ENCODE assay signal across 2 cellular contexts in the genomic region with DNA sequence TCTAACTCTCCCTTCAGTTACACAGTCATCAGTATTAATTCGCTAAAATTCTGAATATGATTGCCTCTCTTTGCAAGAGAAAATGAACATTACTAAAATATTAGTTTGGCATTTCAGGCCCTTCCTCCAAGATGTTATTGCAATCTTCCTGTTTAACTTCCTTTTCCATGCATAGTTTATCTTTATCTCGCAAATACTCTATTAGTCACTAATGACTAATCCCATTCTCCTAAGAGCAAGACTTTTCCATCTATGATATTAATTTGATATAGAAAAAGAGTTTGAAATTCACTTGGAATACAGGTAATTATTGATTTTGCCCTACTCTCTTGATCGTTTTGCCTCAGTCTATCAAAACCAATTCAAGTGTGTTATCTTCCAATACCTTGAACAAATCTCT.
A peak's percentile ranks its signal among the peaks of the same experiment; 100 is the strongest.
TF ChIP-seq lines count a peak whose summit lies in the region.

No MANE protein-coding gene starts in this region.

TF ChIP-seq in A549, 52 proteins besides CTCF, POLR2A, EP300 and RAD21 (continued from another document):
- TF ChIP-seq, protein P1, sequence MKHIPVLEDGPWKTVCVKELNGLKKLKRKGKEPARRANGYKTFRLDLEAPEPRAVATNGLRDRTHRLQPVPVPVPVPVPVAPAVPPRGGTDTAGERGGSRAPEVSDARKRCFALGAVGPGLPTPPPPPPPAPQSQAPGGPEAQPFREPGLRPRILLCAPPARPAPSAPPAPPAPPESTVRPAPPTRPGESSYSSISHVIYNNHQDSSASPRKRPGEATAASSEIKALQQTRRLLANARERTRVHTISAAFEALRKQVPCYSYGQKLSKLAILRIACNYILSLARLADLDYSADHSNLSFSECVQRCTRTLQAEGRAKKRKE (CRISPR knock-in tag; IDR thresholded peaks at IDR 0.05; ENCODE audit: low read depth), result no peak
- TF ChIP-seq, protein P2, sequence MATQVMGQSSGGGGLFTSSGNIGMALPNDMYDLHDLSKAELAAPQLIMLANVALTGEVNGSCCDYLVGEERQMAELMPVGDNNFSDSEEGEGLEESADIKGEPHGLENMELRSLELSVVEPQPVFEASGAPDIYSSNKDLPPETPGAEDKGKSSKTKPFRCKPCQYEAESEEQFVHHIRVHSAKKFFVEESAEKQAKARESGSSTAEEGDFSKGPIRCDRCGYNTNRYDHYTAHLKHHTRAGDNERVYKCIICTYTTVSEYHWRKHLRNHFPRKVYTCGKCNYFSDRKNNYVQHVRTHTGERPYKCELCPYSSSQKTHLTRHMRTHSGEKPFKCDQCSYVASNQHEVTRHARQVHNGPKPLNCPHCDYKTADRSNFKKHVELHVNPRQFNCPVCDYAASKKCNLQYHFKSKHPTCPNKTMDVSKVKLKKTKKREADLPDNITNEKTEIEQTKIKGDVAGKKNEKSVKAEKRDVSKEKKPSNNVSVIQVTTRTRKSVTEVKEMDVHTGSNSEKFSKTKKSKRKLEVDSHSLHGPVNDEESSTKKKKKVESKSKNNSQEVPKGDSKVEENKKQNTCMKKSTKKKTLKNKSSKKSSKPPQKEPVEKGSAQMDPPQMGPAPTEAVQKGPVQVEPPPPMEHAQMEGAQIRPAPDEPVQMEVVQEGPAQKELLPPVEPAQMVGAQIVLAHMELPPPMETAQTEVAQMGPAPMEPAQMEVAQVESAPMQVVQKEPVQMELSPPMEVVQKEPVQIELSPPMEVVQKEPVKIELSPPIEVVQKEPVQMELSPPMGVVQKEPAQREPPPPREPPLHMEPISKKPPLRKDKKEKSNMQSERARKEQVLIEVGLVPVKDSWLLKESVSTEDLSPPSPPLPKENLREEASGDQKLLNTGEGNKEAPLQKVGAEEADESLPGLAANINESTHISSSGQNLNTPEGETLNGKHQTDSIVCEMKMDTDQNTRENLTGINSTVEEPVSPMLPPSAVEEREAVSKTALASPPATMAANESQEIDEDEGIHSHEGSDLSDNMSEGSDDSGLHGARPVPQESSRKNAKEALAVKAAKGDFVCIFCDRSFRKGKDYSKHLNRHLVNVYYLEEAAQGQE (IDR thresholded peaks at IDR 0.05), result no peak
- no peak; the same call in 1 of the 2 replicates for TF ChIP-seq GATA3 (IDR thresholded peaks at IDR 0.05; ENCODE audit: borderline replicate concordance)
- no peak for TF ChIP-seq CBX8 (IDR thresholded peaks at IDR 0.05)
- no peak for TF ChIP-seq JUN (IDR thresholded peaks at IDR 0.05)
- no peak for TF ChIP-seq NR3C1 (IDR thresholded peaks at IDR 0.05)
- peak; percentile 62; the same call in 1 of the 2 replicates for TF ChIP-seq JUNB (IDR thresholded peaks at IDR 0.05)
- TF ChIP-seq POLR2AphosphoS2 (conservative IDR thresholded peaks at IDR 0.05; ENCODE audit: low read length), result no peak
- no peak for TF ChIP-seq KDM1A (IDR thresholded peaks at IDR 0.05; ENCODE audit: low read depth)
- no peak for TF ChIP-seq PHF8 (IDR thresholded peaks at IDR 0.05; ENCODE audit: borderline replicate concordance, low read depth)
- no peak for TF ChIP-seq RCOR1 (IDR thresholded peaks at IDR 0.05; ENCODE audit: low read depth, low read length)
- TF ChIP-seq SMC3 (IDR thresholded peaks at IDR 0.05), result no peak
- no peak for TF ChIP-seq ZNF302 (CRISPR knock-in tag; IDR thresholded peaks at IDR 0.05)

TF ChIP-seq in SK-N-SH treated with all-trans-retinoic acid at 6 μM for 48 hours, 23 proteins besides CTCF, POLR2A, EP300 and RAD21 (continued from another document):
- TF ChIP-seq, protein P3, sequence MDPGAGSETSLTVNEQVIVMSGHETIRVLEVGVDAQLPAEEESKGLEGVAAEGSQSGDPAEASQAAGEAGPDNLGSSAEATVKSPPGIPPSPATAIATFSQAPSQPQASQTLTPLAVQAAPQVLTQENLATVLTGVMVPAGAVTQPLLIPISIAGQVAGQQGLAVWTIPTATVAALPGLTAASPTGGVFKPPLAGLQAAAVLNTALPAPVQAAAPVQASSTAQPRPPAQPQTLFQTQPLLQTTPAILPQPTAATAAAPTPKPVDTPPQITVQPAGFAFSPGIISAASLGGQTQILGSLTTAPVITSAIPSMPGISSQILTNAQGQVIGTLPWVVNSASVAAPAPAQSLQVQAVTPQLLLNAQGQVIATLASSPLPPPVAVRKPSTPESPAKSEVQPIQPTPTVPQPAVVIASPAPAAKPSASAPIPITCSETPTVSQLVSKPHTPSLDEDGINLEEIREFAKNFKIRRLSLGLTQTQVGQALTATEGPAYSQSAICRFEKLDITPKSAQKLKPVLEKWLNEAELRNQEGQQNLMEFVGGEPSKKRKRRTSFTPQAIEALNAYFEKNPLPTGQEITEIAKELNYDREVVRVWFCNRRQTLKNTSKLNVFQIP (CRISPR knock-in tag; IDR thresholded peaks at IDR 0.05; ENCODE audit: borderline replicate concordance, low read depth), result no peak
- TF ChIP-seq BACH2 (CRISPR knock-in tag; IDR thresholded peaks at IDR 0.05; ENCODE audit: borderline replicate concordance) (no peak), ISL1 (CRISPR knock-in tag; IDR thresholded peaks at IDR 0.05) (no peak), ZNF70 (CRISPR knock-in tag; IDR thresholded peaks at IDR 0.05) (no peak), ZNF8 (CRISPR knock-in tag; IDR thresholded peaks at IDR 0.05) (no peak), SNAI2 (CRISPR knock-in tag; IDR thresholded peaks at IDR 0.05) (no peak), ZFP30 (CRISPR knock-in tag; IDR thresholded peaks at IDR 0.05) (no peak), RARB (CRISPR knock-in tag; IDR thresholded peaks at IDR 0.05) (no peak), CSDC2 (CRISPR knock-in tag; IDR thresholded peaks at IDR 0.05) (no peak), PPARA (CRISPR knock-in tag; IDR thresholded peaks at IDR 0.05; ENCODE audit: borderline replicate concordance) (no peak), TCF4 (CRISPR knock-in tag; IDR thresholded peaks at IDR 0.05; ENCODE audit: borderline replicate concordance) (no peak), OSR1 (CRISPR knock-in tag; IDR thresholded peaks at IDR 0.05) (no peak)
- TF ChIP-seq, protein P4, sequence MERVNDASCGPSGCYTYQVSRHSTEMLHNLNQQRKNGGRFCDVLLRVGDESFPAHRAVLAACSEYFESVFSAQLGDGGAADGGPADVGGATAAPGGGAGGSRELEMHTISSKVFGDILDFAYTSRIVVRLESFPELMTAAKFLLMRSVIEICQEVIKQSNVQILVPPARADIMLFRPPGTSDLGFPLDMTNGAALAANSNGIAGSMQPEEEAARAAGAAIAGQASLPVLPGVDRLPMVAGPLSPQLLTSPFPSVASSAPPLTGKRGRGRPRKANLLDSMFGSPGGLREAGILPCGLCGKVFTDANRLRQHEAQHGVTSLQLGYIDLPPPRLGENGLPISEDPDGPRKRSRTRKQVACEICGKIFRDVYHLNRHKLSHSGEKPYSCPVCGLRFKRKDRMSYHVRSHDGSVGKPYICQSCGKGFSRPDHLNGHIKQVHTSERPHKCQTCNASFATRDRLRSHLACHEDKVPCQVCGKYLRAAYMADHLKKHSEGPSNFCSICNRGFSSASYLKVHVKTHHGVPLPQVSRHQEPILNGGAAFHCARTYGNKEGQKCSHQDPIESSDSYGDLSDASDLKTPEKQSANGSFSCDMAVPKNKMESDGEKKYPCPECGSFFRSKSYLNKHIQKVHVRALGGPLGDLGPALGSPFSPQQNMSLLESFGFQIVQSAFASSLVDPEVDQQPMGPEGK (CRISPR knock-in tag; IDR thresholded peaks at IDR 0.05; ENCODE audit: borderline replicate concordance), result no peak
- TF ChIP-seq, protein P5, sequence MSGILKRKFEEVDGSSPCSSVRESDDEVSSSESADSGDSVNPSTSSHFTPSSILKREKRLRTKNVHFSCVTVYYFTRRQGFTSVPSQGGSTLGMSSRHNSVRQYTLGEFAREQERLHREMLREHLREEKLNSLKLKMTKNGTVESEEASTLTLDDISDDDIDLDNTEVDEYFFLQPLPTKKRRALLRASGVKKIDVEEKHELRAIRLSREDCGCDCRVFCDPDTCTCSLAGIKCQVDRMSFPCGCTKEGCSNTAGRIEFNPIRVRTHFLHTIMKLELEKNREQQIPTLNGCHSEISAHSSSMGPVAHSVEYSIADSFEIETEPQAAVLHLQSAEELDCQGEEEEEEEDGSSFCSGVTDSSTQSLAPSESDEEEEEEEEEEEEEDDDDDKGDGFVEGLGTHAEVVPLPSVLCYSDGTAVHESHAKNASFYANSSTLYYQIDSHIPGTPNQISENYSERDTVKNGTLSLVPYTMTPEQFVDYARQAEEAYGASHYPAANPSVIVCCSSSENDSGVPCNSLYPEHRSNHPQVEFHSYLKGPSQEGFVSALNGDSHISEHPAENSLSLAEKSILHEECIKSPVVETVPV (CRISPR knock-in tag; IDR thresholded peaks at IDR 0.05), result no peak
